13 cellular contexts compared by ENCODE assay signal in the genomic region with DNA sequence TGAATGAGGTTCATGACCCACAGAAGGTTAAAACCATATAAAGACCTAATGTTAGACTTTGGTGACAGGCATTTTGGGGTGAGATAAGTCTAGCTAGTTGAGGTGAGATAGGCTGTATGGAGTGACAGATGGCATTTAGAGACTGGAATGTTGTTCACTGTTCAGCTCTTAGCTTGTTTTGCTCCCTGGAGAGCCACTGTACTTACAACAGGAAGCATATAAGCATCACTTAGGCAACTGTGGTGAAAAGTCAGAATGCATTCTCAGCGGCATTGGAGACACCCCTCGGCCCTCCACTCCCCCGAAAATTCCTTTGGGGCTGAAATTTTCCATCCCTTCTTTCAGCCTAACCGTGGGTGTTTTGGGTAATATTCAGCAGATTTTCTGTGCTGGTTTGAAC.
A peak's percentile ranks its signal among the peaks of the same experiment; 100 is the strongest.
DNase-seq lines count a peak whose midpoint lies in the region; ATAC-seq and TF ChIP-seq lines count a peak whose summit lies in the region.
"Had no signal": no experiment of that assay in that cellular context is flagged by ENCODE, and none has a peak within 500 bp of the region (broad histone marks: within the 10 kb centered on the region; RNA-seq: fewer than 3 reads in every experiment).

No MANE protein-coding gene starts in this region.

- 0 out of 2 replicates have a peak, but pooled peaks cover 4% of the 10 kb centered on the region for H4K20me1 ChIP-seq in OCI-LY7 (ENCODE audit: insufficient read depth, low read length)

- no peaks in the 10 kb centered on the region for H3K9me2 ChIP-seq in OCI-LY7 (ENCODE audit: insufficient read depth, low read length)

- H3K4me2 ChIP-seq in OCI-LY7 (ENCODE audit: low read length) = no peak overlapping the region

- H3K36me3 ChIP-seq in WERI-Rb-1 = no peaks in the 10 kb centered on the region
- H3K36me3 ChIP-seq in OCI-LY7 (ENCODE audit: insufficient read depth, low read length) = 0 out of 2 replicates have a peak, but pooled peaks cover 5% of the 10 kb centered on the region
- H3K36me3 ChIP-seq: HAP-1 had no signal

- H3K27me3 ChIP-seq in WERI-Rb-1 (ENCODE audit: insufficient read depth, low read depth, severe bottlenecking) = peaks cover 78% of the 10 kb centered on the region

- peaks cover 48% of the 10 kb centered on the region; the same call in 1 of the 2 replicates for H3K79me2 ChIP-seq in OCI-LY7 (ENCODE audit: insufficient read depth, low read depth, low read length)

- BruUV-seq in OCI-LY7 (replicated peaks; lab: Mats Ljungman, UMichigan) = no TSS peak

- CTCF ChIA-PET in OCI-LY7 (lab: Charles Lee; ENCODE audit: unreplicated experiment) = no interaction called here

- H3K9me3 ChIP-seq in WERI-Rb-1 (ENCODE audit: severe bottlenecking) = no peaks in the 10 kb centered on the region
- H3K9me3 ChIP-seq in OCI-LY7 (ENCODE audit: low read length) = no peaks in the 10 kb centered on the region
- H3K9me3 ChIP-seq: HAP-1 had no signal

- peak; percentile 73 for ATAC-seq in sciatic nerve
- ATAC-seq: left lobe of liver had no signal

- DNase-seq in G401 (ENCODE audit: low spot score) = peak; percentile 55
- DNase-seq in NCI-H446 treated with DMSO at 0.1 percent for 48 hours (lab: John Stamatoyannopoulos, UW) = peak; percentile 66
- peak; percentile 70 for DNase-seq in fibroblast of pulmonary artery (ENCODE audit: low read depth)
- no peak for DNase-seq in sciatic nerve (ENCODE audit: low spot score)
- no peak for DNase-seq in activated CD4-positive, alpha-beta T cell treated with anti-CD3 and anti-CD28 coated beads, Interleukin-2, amount 50 U/mL, for 1 hour
- DNase-seq in WERI-Rb-1 = no peak
- no peak for DNase-seq in midbrain (lab: John Stamatoyannopoulos, UW)
- DNase-seq in OCI-LY7 (ENCODE audit: low spot score) = no peak
- DNase-seq: activated CD4-positive, CD25-positive, alpha-beta regulatory T cell; NCI-H2029 treated with DMSO at 0.1 percent for 48 hours; SHP77 had no signal

- no peak overlapping the region for H2AFZ ChIP-seq in OCI-LY7 (ENCODE audit: low read length)

- intact Hi-C loops in sciatic nerve (cut with DNase I) (no loop called here), OCI-LY7 (cut with micrococcal nuclease; ENCODE audit: unreplicated experiment) (no loop called here)

- no peak for TF ChIP-seq CTCF in fibroblast of pulmonary artery (IDR thresholded peaks at IDR 0.05; ENCODE audit: low read length, missing control alignments)
- no peak for TF ChIP-seq CTCF in WERI-Rb-1 (IDR thresholded peaks at IDR 0.05; ENCODE audit: low read depth, low read length)
- TF ChIP-seq CTCF in OCI-LY7 (conservative IDR thresholded peaks at IDR 0.05; ENCODE audit: low read length) = no peak

- H3K27ac ChIP-seq in WERI-Rb-1 (no peak overlapping the region), OCI-LY7 (ENCODE audit: low read depth, low read length, poor library complexity, severe bottlenecking) (no peak overlapping the region)

- H3K4me3 ChIP-seq in fibroblast of pulmonary artery (replicated peaks; ENCODE audit: low read depth, low read length) (no peak overlapping the region), WERI-Rb-1 (ENCODE audit: low read depth, low read length) (no peak overlapping the region), OCI-LY7 (ENCODE audit: low read depth, low read length, poor library complexity, severe bottlenecking) (no peak overlapping the region)
- H3K4me3 ChIP-seq: HAP-1 had no signal

- in situ Hi-C loops in G401 (cut with HindIII; ENCODE audit: low sequenced_read_pairs) = no loop called here

- POLR2A ChIA-PET in OCI-LY7 (lab: Charles Lee) = interaction anchor here (0.8 to 1.1 kb wide), 3 partner anchors 10 to 15 kb away, joined by 3 to 4 read pairs (median 3); no protein-coding TSS in a partner anchor

- H3K4me1 ChIP-seq in OCI-LY7 (ENCODE audit: insufficient read depth, low read length, poor library complexity, severe bottlenecking) = peaks cover 31% of the 10 kb centered on the region
- H3K4me1 ChIP-seq: HAP-1 had no signal

Comparison
In these comparisons a context has a peak if more than half of its experiments do, and no peak if none do; other contexts are left out.
1. DNase-seq: peak in G401 (single experiment), NCI-H446 treated with DMSO at 0.1 percent for 48 hours (single experiment) and fibroblast of pulmonary artery (single experiment); none in sciatic nerve (single experiment), activated CD4-positive, alpha-beta T cell treated with anti-CD3 and anti-CD28 coated beads, Interleukin-2, amount 50 U/mL, for 1 hour (single experiment), WERI-Rb-1 (single experiment), midbrain (single experiment) and OCI-LY7 (single experiment).